Comparison of ENCODE assay signal across 23 cellular contexts in the genomic region with DNA sequence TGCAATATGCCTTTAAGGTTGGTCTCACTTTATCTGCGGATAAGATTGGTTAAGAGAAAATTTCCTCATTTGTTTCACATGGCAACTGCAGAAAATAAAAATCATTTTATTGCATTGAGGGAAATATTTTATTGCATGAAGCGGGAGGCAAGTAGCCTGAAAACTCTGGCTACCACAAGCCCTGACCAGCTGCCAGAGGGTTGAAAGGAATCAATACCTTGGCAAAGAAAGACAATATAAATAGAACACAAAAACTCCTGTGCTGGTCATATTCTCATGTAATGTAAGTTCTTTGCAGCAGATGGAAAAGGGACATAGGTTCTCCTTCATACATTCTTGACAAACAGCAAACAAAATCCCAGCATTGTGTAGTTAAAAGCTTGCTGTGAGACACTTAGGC.
"Had no signal": no experiment of that assay in that cellular context is flagged by ENCODE, and none has a peak within 500 bp of the region (broad histone marks: within the 10 kb centered on the region; RNA-seq: fewer than 3 reads in every experiment).

No MANE protein-coding gene starts in this region.

- H3K9me3 Mint-ChIP-seq: naive B cell; nephron; stimulated activated memory B cell treated with anti-CD40 and anti-IgM and Interleukin-4, amounts not matched to agents 10 μg/mL and 1 μg/mL and 100 μg/mL, for 72 hours; stimulated activated naive CD8-positive, alpha-beta T cell treated with anti-CD3 and anti-CD28 coated beads, Interleukin-15, amount 100 ng/mL, for 72 hours had no signal

- H3K4me1 Mint-ChIP-seq: naive B cell; nephron; stimulated activated memory B cell treated with anti-CD40 and anti-IgM and Interleukin-4, amounts not matched to agents 10 μg/mL and 1 μg/mL and 100 μg/mL, for 72 hours; stimulated activated naive CD8-positive, alpha-beta T cell treated with anti-CD3 and anti-CD28 coated beads, Interleukin-15, amount 100 ng/mL, for 72 hours had no signal

- H3K27me3 Mint-ChIP-seq: naive B cell; stimulated activated memory B cell treated with anti-CD40 and anti-IgM and Interleukin-4, amounts not matched to agents 10 μg/mL and 1 μg/mL and 100 μg/mL, for 72 hours; stimulated activated naive CD8-positive, alpha-beta T cell treated with anti-CD3 and anti-CD28 coated beads, Interleukin-15, amount 100 ng/mL, for 72 hours had no signal

- DNase-seq: dermis blood vessel endothelial cell; foreskin keratinocyte; head of caudate nucleus; kidney; left cardiac atrium; left ventricle myocardium superior; mesenchymal stem cell; naive B cell; psoas muscle; retina; spleen; stimulated activated CD4-positive, alpha-beta T cell treated with anti-CD3 and anti-CD28 coated beads, Interleukin-15, amount 100 ng/mL, for 24 hours; stimulated activated CD4-positive, alpha-beta T cell treated with anti-CD3 and anti-CD28 coated beads, Interleukin-1b, Interleukin-23, amount 100 ng/mL, for 48 hours; stimulated activated CD4-positive, alpha-beta T cell treated with anti-CD3 and anti-CD28 coated beads, Interleukin-4, amount 100 ng/mL, for 24 hours; stimulated activated naive CD8-positive, alpha-beta T cell treated with anti-CD3 and anti-CD28 coated beads, Interleukin-15, amount 100 ng/mL, for 72 hours; testis; upper lobe of right lung had no signal

- H3K4me3 ChIP-seq: hepatocyte, lung, psoas muscle, spleen, testis, tibial nerve, upper lobe of right lung, vagina had no signal

- H3K27ac Mint-ChIP-seq: naive B cell; nephron; stimulated activated memory B cell treated with anti-CD40 and anti-IgM and Interleukin-4, amounts not matched to agents 10 μg/mL and 1 μg/mL and 100 μg/mL, for 72 hours had no signal

- H3K4me2 ChIP-seq: hepatocyte had no signal

- H3K4me1 ChIP-seq: foreskin keratinocyte, psoas muscle, spleen, testis, tibial nerve, upper lobe of right lung, vagina had no signal

- H3K4me3 Mint-ChIP-seq: naive B cell; nephron; stimulated activated memory B cell treated with anti-CD40 and anti-IgM and Interleukin-4, amounts not matched to agents 10 μg/mL and 1 μg/mL and 100 μg/mL, for 72 hours; stimulated activated naive CD8-positive, alpha-beta T cell treated with anti-CD3 and anti-CD28 coated beads, Interleukin-15, amount 100 ng/mL, for 72 hours had no signal

- H3K27ac ChIP-seq: foreskin keratinocyte, hepatocyte, psoas muscle, testis, tibial nerve, upper lobe of right lung, vagina had no signal

- H3K79me2 ChIP-seq: hepatocyte had no signal

- H3K27me3 ChIP-seq: foreskin keratinocyte, hepatocyte, spleen, testis, tibial nerve, upper lobe of right lung, vagina had no signal
